20 cellular contexts compared by ENCODE assay signal in the genomic region with DNA sequence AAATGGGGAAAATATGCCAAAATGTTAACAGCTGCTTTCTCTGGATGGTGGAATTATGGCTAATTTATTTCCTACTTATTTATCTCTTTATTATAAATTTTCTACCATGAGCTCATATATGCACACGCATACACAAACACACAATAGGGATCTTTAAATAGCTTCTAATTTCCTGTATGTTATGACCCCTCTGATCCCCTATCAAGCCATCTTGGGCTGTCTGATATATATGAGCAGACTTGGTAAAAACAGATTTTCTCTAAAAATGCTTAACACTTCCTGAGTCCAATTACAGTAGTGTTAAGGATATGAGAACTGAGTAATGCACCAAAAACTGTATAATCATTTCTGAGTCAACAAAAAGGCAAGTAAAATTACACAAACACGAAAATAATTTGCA. TPM values are rescaled to one million over a fixed set of nuclear protein-coding genes. Genes with fewer than 3 reads are reported as not detected.
"Had no signal": no experiment of that assay in that cellular context is flagged by ENCODE, and none has a peak within 500 bp of the region (broad histone marks: within the 10 kb centered on the region; RNA-seq: fewer than 3 reads in every experiment).

No MANE protein-coding gene starts in this region.

- H3K4me3 Mint-ChIP-seq: endodermal cell had no signal

- DNase-seq: endodermal cell; heart left ventricle; hypothalamus; mammary epithelial cell; mucosa of descending colon; posterior cingulate gyrus; sigmoid colon; stimulated activated CD4-positive, alpha-beta T cell treated with anti-CD3 and anti-CD28 coated beads, Interleukin-12 subunit alpha, Interleukin-12 subunit beta, amount 100 ng/mL, for 4 hours; stimulated activated naive CD4-positive, alpha-beta T cell; stomach; tibial artery; upper lobe of left lung; uterus had no signal

- H3K4me3 ChIP-seq: heart left ventricle, mucosa of descending colon, sigmoid colon, skin epidermis, stomach, suprapubic skin, tibial artery, upper lobe of left lung, uterus had no signal

- H3K9me3 ChIP-seq: heart left ventricle, mucosa of descending colon, neutrophil, sigmoid colon, stomach, suprapubic skin, tibial artery, upper lobe of left lung, uterus had no signal

- H3K27ac Mint-ChIP-seq: endodermal cell had no signal

- H3K4me1 ChIP-seq: sigmoid colon, uterus had no signal

- H3K36me3 ChIP-seq: uterus had no signal

- H3K27ac ChIP-seq: neutrophil, stomach, suprapubic skin, tibial artery had no signal

- H3K27me3 ChIP-seq: heart left ventricle, neutrophil, sigmoid colon, stomach, suprapubic skin, tibial artery, upper lobe of left lung, uterus had no signal

- H3K9me3 Mint-ChIP-seq: endodermal cell had no signal

RNA-seq across cellular contexts. Expression of gene LMOD3, which starts 52.0 kb away (rescaled TPM):
- total RNA-seq: endodermal cell, glomerular endothelial cell, liver, mammary epithelial cell, osteocyte, pulmonary artery endothelial cell, sigmoid colon had no signal
